ENCODE assay signal across 26 cellular contexts in genomic region chr3:132709761-132710160, GRCh38.
"Had no signal": no experiment of that assay in that cellular context is flagged by ENCODE, and none has a peak within 500 bp of the region (broad histone marks: within the 10 kb centered on the region; RNA-seq: fewer than 3 reads in every experiment).

No MANE protein-coding gene starts in this region.

- H3K4me3 Mint-ChIP-seq: activated CD4-positive, alpha-beta memory T cell treated with anti-CD3 and anti-CD28 coated beads for 36 hours; activated CD4-positive, alpha-beta T cell treated with anti-CD3 and anti-CD28 coated beads, Interleukin-2, amount 10 ng/mL, durations not matched to agents 7 days and 5 days; activated naive CD4-positive, alpha-beta T cell treated with anti-CD3 and anti-CD28 coated beads for 36 hours; activated naive CD8-positive, alpha-beta T cell treated with anti-CD3 and anti-CD28 coated beads for 36 hours; activated T-helper 17 cell treated with anti-CD3 and anti-CD28 coated beads, Interleukin-2, amount 50 U/mL, for 72 hours; brain; T-helper 1 cell treated with Interleukin-12 subunit alpha and Interleukin-12 subunit beta and Interleukin-4 antibody, amounts not matched to agents 30 μg/mL and 1 μg/mL, for 36 hours had no signal

- H3K27me3 ChIP-seq: adrenal gland, Peyer's patch, SJSA1 had no signal

- H3K9me3 Mint-ChIP-seq: activated CD4-positive, alpha-beta memory T cell treated with anti-CD3 and anti-CD28 coated beads for 36 hours; activated CD4-positive, alpha-beta T cell treated with anti-CD3 and anti-CD28 coated beads, Interleukin-2, amount 10 ng/mL, durations not matched to agents 7 days and 5 days; activated naive CD4-positive, alpha-beta T cell treated with anti-CD3 and anti-CD28 coated beads for 36 hours; activated naive CD8-positive, alpha-beta T cell treated with anti-CD3 and anti-CD28 coated beads for 36 hours; activated T-helper 17 cell treated with anti-CD3 and anti-CD28 coated beads, Interleukin-2, amount 50 U/mL, for 72 hours; brain; T-helper 1 cell treated with Interleukin-12 subunit alpha and Interleukin-12 subunit beta and Interleukin-4 antibody, amounts not matched to agents 30 μg/mL and 1 μg/mL, for 36 hours had no signal

- H3K9me3 ChIP-seq: adrenal gland, Peyer's patch, SJSA1 had no signal

- H3K4me1 ChIP-seq: adrenal gland, Peyer's patch, SJSA1 had no signal

- H3K27ac Mint-ChIP-seq: activated CD4-positive, alpha-beta memory T cell treated with anti-CD3 and anti-CD28 coated beads for 36 hours; activated CD4-positive, alpha-beta T cell treated with anti-CD3 and anti-CD28 coated beads, Interleukin-2, amount 10 ng/mL, durations not matched to agents 7 days and 5 days; activated naive CD4-positive, alpha-beta T cell treated with anti-CD3 and anti-CD28 coated beads for 36 hours; activated naive CD8-positive, alpha-beta T cell treated with anti-CD3 and anti-CD28 coated beads for 36 hours; activated T-helper 17 cell treated with anti-CD3 and anti-CD28 coated beads, Interleukin-2, amount 50 U/mL, for 72 hours; brain; T-helper 1 cell treated with Interleukin-12 subunit alpha and Interleukin-12 subunit beta and Interleukin-4 antibody, amounts not matched to agents 30 μg/mL and 1 μg/mL, for 36 hours had no signal

- FAIRE-seq: K562 had no signal

- H3K27ac ChIP-seq: adrenal gland, Peyer's patch, SJSA1, VCaP had no signal

- ATAC-seq: activated T-helper 17 cell treated with anti-CD3 and anti-CD28 coated beads, Interleukin-2, amount 50 U/mL, for 72 hours; K562 had no signal

- H3K4me1 Mint-ChIP-seq: activated CD4-positive, alpha-beta T cell treated with anti-CD3 and anti-CD28 coated beads, Interleukin-2, amount 10 ng/mL, durations not matched to agents 7 days and 5 days; brain had no signal

- H3K27me3 Mint-ChIP-seq: activated CD4-positive, alpha-beta memory T cell treated with anti-CD3 and anti-CD28 coated beads for 36 hours; activated CD4-positive, alpha-beta T cell treated with anti-CD3 and anti-CD28 coated beads, Interleukin-2, amount 10 ng/mL, durations not matched to agents 7 days and 5 days; activated naive CD8-positive, alpha-beta T cell treated with anti-CD3 and anti-CD28 coated beads for 36 hours; activated T-helper 17 cell treated with anti-CD3 and anti-CD28 coated beads, Interleukin-2, amount 50 U/mL, for 72 hours; brain had no signal

- DNase-seq: activated CD4-positive, alpha-beta memory T cell treated with anti-CD3 and anti-CD28 coated beads for 36 hours; activated CD4-positive, alpha-beta T cell treated with anti-CD3 and anti-CD28 coated beads, Interleukin-2, amount 10 ng/mL, durations not matched to agents 7 days and 5 days; activated CD4-positive, CD25-positive, alpha-beta regulatory T cell; activated gamma-delta T cell; activated naive CD4-positive, alpha-beta T cell treated with anti-CD3 and anti-CD28 coated beads for 36 hours; activated naive CD8-positive, alpha-beta T cell treated with anti-CD3 and anti-CD28 coated beads for 36 hours; activated T-cell treated with anti-CD3 and anti-CD28 coated beads for 4 hours; activated T-cell treated with anti-CD3 and anti-CD28 coated beads, Interleukin-2, amount 50 U/mL, for 48 hours; adrenal gland; anterior cingulate cortex; Karpas-422; MM.1S; NCI-H1105 treated with DMSO at 0.1 percent for 48 hours; NCI-H146; NCI-H187 treated with DMSO at 0.1 percent for 48 hours; NCI-H2081 treated with DMSO at 0.1 percent for 48 hours; NCI-H446; NCI-H524; Peyer's patch; SHP77 had no signal

- H3K4me3 ChIP-seq: adrenal gland, K562, Peyer's patch, SJSA1 had no signal
